Comparison of ENCODE assay signal across 14 cellular contexts in the genomic region with DNA sequence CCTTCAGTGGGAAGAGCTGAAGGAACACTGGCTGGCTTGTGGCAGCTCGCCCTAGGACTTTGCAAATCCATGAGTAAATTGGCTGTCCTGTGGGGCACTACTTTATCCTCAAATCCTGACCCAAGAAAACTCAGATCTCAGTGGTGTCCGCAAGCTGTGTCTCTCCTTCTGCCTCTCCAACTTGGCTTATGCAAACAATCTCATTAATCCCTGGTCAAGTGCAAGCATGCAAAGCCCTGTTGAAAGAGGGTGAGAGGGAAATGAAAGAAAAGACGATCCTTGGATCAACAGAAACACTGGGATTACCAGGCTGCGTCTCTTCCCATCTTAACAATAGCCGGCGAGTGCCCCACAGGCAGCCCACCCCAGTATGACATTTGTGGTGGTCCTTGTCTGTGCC.
"Had no signal": no experiment of that assay in that cellular context is flagged by ENCODE, and none has a peak within 500 bp of the region (broad histone marks: within the 10 kb centered on the region; RNA-seq: fewer than 3 reads in every experiment).

No MANE protein-coding gene starts in this region.

- H3K9me3 Mint-ChIP-seq: activated CD4-positive, alpha-beta memory T cell treated with anti-CD3 and anti-CD28 coated beads for 36 hours had no signal

- H3K27ac Mint-ChIP-seq: activated CD4-positive, alpha-beta memory T cell treated with anti-CD3 and anti-CD28 coated beads for 36 hours; activated naive CD8-positive, alpha-beta T cell treated with anti-CD3 and anti-CD28 coated beads for 36 hours; neural progenitor cell had no signal

- H3K36me3 Mint-ChIP-seq: activated CD4-positive, alpha-beta memory T cell treated with anti-CD3 and anti-CD28 coated beads for 36 hours had no signal

- H3K27me3 Mint-ChIP-seq: activated CD4-positive, alpha-beta memory T cell treated with anti-CD3 and anti-CD28 coated beads for 36 hours; activated naive CD8-positive, alpha-beta T cell treated with anti-CD3 and anti-CD28 coated beads for 36 hours had no signal

- DNase-seq: activated CD4-positive, alpha-beta memory T cell treated with anti-CD3 and anti-CD28 coated beads for 36 hours; activated CD4-positive, alpha-beta T cell treated with anti-CD3 and anti-CD28 coated beads for 48 hours; activated naive CD4-positive, alpha-beta T cell treated with Interleukin-2 at 50 U/mL for 16 hours; activated naive CD8-positive, alpha-beta T cell treated with anti-CD3 and anti-CD28 coated beads for 36 hours; activated T-cell treated with anti-CD3 and anti-CD28 coated beads, Interleukin-2, amount 50 U/mL, for 48 hours; erythroblast; heart right ventricle; kidney; lower lobe of right lung; naive thymus-derived CD4-positive, alpha-beta T cell; stimulated activated CD4-positive, alpha-beta T cell treated with anti-CD3 and anti-CD28 coated beads, Interleukin-4, amount 100 ng/mL, for 24 hours; stimulated activated naive CD4-positive, alpha-beta T cell treated with Interleukin-2 at 50 U/mL for 16 hours; tibial artery had no signal

- H3K4me3 Mint-ChIP-seq: activated CD4-positive, alpha-beta memory T cell treated with anti-CD3 and anti-CD28 coated beads for 36 hours; activated naive CD8-positive, alpha-beta T cell treated with anti-CD3 and anti-CD28 coated beads for 36 hours; neural progenitor cell had no signal

- ATAC-seq: heart right ventricle; lower lobe of right lung; naive thymus-derived CD4-positive, alpha-beta T cell had no signal
